Comparison of ENCODE assay signal across 26 cellular contexts in genomic region chr16:998615-999014, GRCh38. TPM values are rescaled to one million over a fixed set of nuclear protein-coding genes. Genes with fewer than 3 reads are reported as not detected.
DNase-seq lines count a peak whose midpoint lies in the region; ATAC-seq and TF ChIP-seq lines count a peak whose summit lies in the region.
"Had no signal": no experiment of that assay in that cellular context is flagged by ENCODE, and none has a peak within 500 bp of the region (broad histone marks: within the 10 kb centered on the region; RNA-seq: fewer than 3 reads in every experiment).

No MANE protein-coding gene starts in this region.

- intact Hi-C loops in activated CD4-positive, alpha-beta memory T cell treated with anti-CD3 and anti-CD28 coated beads for 36 hours (cut with micrococcal nuclease), result no loop called here
- intact Hi-C loops in CD8-positive, alpha-beta T cell (cut with DNase I, micrococcal nuclease), result no loop called here

- peak overlapping the region; percentile 13 for H3K27ac Mint-ChIP-seq in activated CD4-positive, alpha-beta memory T cell treated with anti-CD3 and anti-CD28 coated beads for 36 hours
- H3K27ac Mint-ChIP-seq in activated CD4-positive, alpha-beta memory T cell treated with anti-CD3 and anti-CD28 coated beads, Interleukin-2, amount 10 ng/mL, durations not matched to agents 7 days and 5 days, result no peak overlapping the region
- peak overlapping the region; percentile 66 for H3K27ac Mint-ChIP-seq in CD8-positive, alpha-beta T cell
- no peak overlapping the region for H3K27ac Mint-ChIP-seq in activated T-helper 17 cell treated with anti-CD3 and anti-CD28 coated beads, Interleukin-2, amount 50 U/mL, for 72 hours
- H3K27ac Mint-ChIP-seq in stimulated activated effector memory CD8-positive, alpha-beta T cell treated with anti-CD3 and anti-CD28 coated beads, Interleukin-12 subunit alpha, Interleukin-12 subunit beta, amount 100 ng/mL, for 72 hours, result peak overlapping the region; percentile 89

- H3K4me1 ChIP-seq in CD8-positive, alpha-beta T cell (ENCODE audit: insufficient read depth, low read length), result peaks cover 57% of the 10 kb centered on the region

- DNase-seq in activated CD4-positive, alpha-beta memory T cell treated with anti-CD3 and anti-CD28 coated beads for 36 hours, result no peak
- DNase-seq in activated CD4-positive, alpha-beta memory T cell treated with anti-CD3 and anti-CD28 coated beads, Interleukin-2, amount 10 ng/mL, durations not matched to agents 7 days and 5 days, result no peak
- DNase-seq in CD8-positive, alpha-beta T cell, result no peak
- no peak for DNase-seq in stimulated activated effector memory CD8-positive, alpha-beta T cell treated with anti-CD3 and anti-CD28 coated beads, Interleukin-12 subunit alpha, Interleukin-12 subunit beta, amount 100 ng/mL, for 72 hours (ENCODE audit: low spot score in 2 of 2)
- DNase-seq in effector CD4-positive, alpha-beta T cell, result no peak
- DNase-seq in NCI-H2107 (lab: John Stamatoyannopoulos, UW), result no peak
- DNase-seq: 8988T, Caco-2, DMS 273 treated with DMSO at 0.1 percent for 48 hours, DMS79 treated with DMSO at 0.1 percent for 48 hours, H7, IMR-90, NCI-H1092 treated with DMSO at 0.1 percent for 48 hours, NCI-H1436 treated with DMSO at 0.1 percent for 48 hours, NCI-H1930, NCI-H226, NCI-H510A treated with DMSO at 0.1 percent for 48 hours, NCI-H748 treated with DMSO at 0.1 percent for 48 hours, PC-9, SHP77 treated with DMSO at 0.1 percent for 48 hours had no signal

- H3K4me1 Mint-ChIP-seq in activated CD4-positive, alpha-beta memory T cell treated with anti-CD3 and anti-CD28 coated beads for 36 hours (ENCODE audit: low read depth), result peaks cover 63% of the 10 kb centered on the region
- H3K4me1 Mint-ChIP-seq in activated CD4-positive, alpha-beta memory T cell treated with anti-CD3 and anti-CD28 coated beads, Interleukin-2, amount 10 ng/mL, durations not matched to agents 7 days and 5 days, result peaks cover 35% of the 10 kb centered on the region
- peaks cover 36% of the 10 kb centered on the region for H3K4me1 Mint-ChIP-seq in CD8-positive, alpha-beta T cell (ENCODE audit: low read depth)
- H3K4me1 Mint-ChIP-seq in activated T-helper 17 cell treated with anti-CD3 and anti-CD28 coated beads, Interleukin-2, amount 50 U/mL, for 72 hours, result peaks cover 14% of the 10 kb centered on the region
- peaks cover 55% of the 10 kb centered on the region for H3K4me1 Mint-ChIP-seq in stimulated activated effector memory CD8-positive, alpha-beta T cell treated with anti-CD3 and anti-CD28 coated beads, Interleukin-12 subunit alpha, Interleukin-12 subunit beta, amount 100 ng/mL, for 72 hours

- no peak overlapping the region for H3K4me3 Mint-ChIP-seq in activated CD4-positive, alpha-beta memory T cell treated with anti-CD3 and anti-CD28 coated beads for 36 hours
- no peak overlapping the region for H3K4me3 Mint-ChIP-seq in activated CD4-positive, alpha-beta memory T cell treated with anti-CD3 and anti-CD28 coated beads, Interleukin-2, amount 10 ng/mL, durations not matched to agents 7 days and 5 days
- H3K4me3 Mint-ChIP-seq in CD8-positive, alpha-beta T cell, result peak overlapping the region; percentile 82
- peak overlapping the region; percentile 56 for H3K4me3 Mint-ChIP-seq in activated T-helper 17 cell treated with anti-CD3 and anti-CD28 coated beads, Interleukin-2, amount 50 U/mL, for 72 hours
- no peak overlapping the region for H3K4me3 Mint-ChIP-seq in stimulated activated effector memory CD8-positive, alpha-beta T cell treated with anti-CD3 and anti-CD28 coated beads, Interleukin-12 subunit alpha, Interleukin-12 subunit beta, amount 100 ng/mL, for 72 hours

- H3K36me3 Mint-ChIP-seq in activated CD4-positive, alpha-beta memory T cell treated with anti-CD3 and anti-CD28 coated beads for 36 hours, result no peaks in the 10 kb centered on the region
- no peaks in the 10 kb centered on the region for H3K36me3 Mint-ChIP-seq in activated CD4-positive, alpha-beta memory T cell treated with anti-CD3 and anti-CD28 coated beads, Interleukin-2, amount 10 ng/mL, durations not matched to agents 7 days and 5 days (ENCODE audit: low read depth)
- H3K36me3 Mint-ChIP-seq in CD8-positive, alpha-beta T cell, result peaks cover 4% of the 10 kb centered on the region
- H3K36me3 Mint-ChIP-seq in activated T-helper 17 cell treated with anti-CD3 and anti-CD28 coated beads, Interleukin-2, amount 50 U/mL, for 72 hours (ENCODE audit: low read depth), result no peaks in the 10 kb centered on the region
- no peaks in the 10 kb centered on the region for H3K36me3 Mint-ChIP-seq in stimulated activated effector memory CD8-positive, alpha-beta T cell treated with anti-CD3 and anti-CD28 coated beads, Interleukin-12 subunit alpha, Interleukin-12 subunit beta, amount 100 ng/mL, for 72 hours

- POLR2A ChIA-PET in activated CD4-positive, alpha-beta memory T cell treated with anti-CD3 and anti-CD28 coated beads for 36 hours (lab: Charles Lee), result interaction anchor here (1.6 to 1.8 kb wide), 2 partner anchors 17 to 34 kb away, joined by 5 to 7 read pairs; partner anchors contain the start of gene SOX8
- POLR2A ChIA-PET in activated CD4-positive, alpha-beta memory T cell treated with anti-CD3 and anti-CD28 coated beads, Interleukin-2, amount 10 ng/mL, durations not matched to agents 7 days and 5 days (lab: Charles Lee), result interaction anchor here (1.4 to 2.0 kb wide), 3 partner anchors 17 to 34 kb away, joined by 5 to 8 read pairs (median 6); partner anchors contain the start of gene SOX8
- POLR2A ChIA-PET in CD8-positive, alpha-beta T cell (lab: Charles Lee), result interaction anchor here (0.8 to 10.3 kb wide), 3 partner anchors 17 to 303 kb away, joined by 4 to 77 read pairs (median 5); partner anchors contain the start of genes LMF1 and SOX8

- H3K27me3 ChIP-seq in CD8-positive, alpha-beta T cell (ENCODE audit: insufficient read depth, low read length), result no peaks in the 10 kb centered on the region

- H3K9me3 Mint-ChIP-seq in activated CD4-positive, alpha-beta memory T cell treated with anti-CD3 and anti-CD28 coated beads for 36 hours, result peaks cover 2% of the 10 kb centered on the region
- no peaks in the 10 kb centered on the region for H3K9me3 Mint-ChIP-seq in activated CD4-positive, alpha-beta memory T cell treated with anti-CD3 and anti-CD28 coated beads, Interleukin-2, amount 10 ng/mL, durations not matched to agents 7 days and 5 days
- H3K9me3 Mint-ChIP-seq in CD8-positive, alpha-beta T cell, result no peaks in the 10 kb centered on the region
- no peaks in the 10 kb centered on the region for H3K9me3 Mint-ChIP-seq in activated T-helper 17 cell treated with anti-CD3 and anti-CD28 coated beads, Interleukin-2, amount 50 U/mL, for 72 hours
- H3K9me3 Mint-ChIP-seq in stimulated activated effector memory CD8-positive, alpha-beta T cell treated with anti-CD3 and anti-CD28 coated beads, Interleukin-12 subunit alpha, Interleukin-12 subunit beta, amount 100 ng/mL, for 72 hours, result no peaks in the 10 kb centered on the region

- peaks cover 10% of the 10 kb centered on the region for H3K9me3 ChIP-seq in CD8-positive, alpha-beta T cell (ENCODE audit: low read length)
- H3K9me3 ChIP-seq: Caco-2 had no signal

- no peak overlapping the region for H3K27ac ChIP-seq in CD8-positive, alpha-beta T cell (ENCODE audit: low read depth, low read length)
- H3K27ac ChIP-seq: C4-2B, KMS-11, PC-9, SK-N-MC had no signal

- H3K4me3 ChIP-seq in CD8-positive, alpha-beta T cell (ENCODE audit: low read depth, low read length), result no peak overlapping the region
- H3K4me3 ChIP-seq: SK-N-MC had no signal

- H3K36me3 ChIP-seq in CD8-positive, alpha-beta T cell (ENCODE audit: insufficient read depth, low read length), result no peaks in the 10 kb centered on the region

- no peaks in the 10 kb centered on the region for H3K27me3 Mint-ChIP-seq in activated CD4-positive, alpha-beta memory T cell treated with anti-CD3 and anti-CD28 coated beads for 36 hours
- H3K27me3 Mint-ChIP-seq in activated CD4-positive, alpha-beta memory T cell treated with anti-CD3 and anti-CD28 coated beads, Interleukin-2, amount 10 ng/mL, durations not matched to agents 7 days and 5 days, result peaks cover 42% of the 10 kb centered on the region
- H3K27me3 Mint-ChIP-seq in CD8-positive, alpha-beta T cell (ENCODE audit: low read depth), result no peaks in the 10 kb centered on the region
- no peaks in the 10 kb centered on the region for H3K27me3 Mint-ChIP-seq in activated T-helper 17 cell treated with anti-CD3 and anti-CD28 coated beads, Interleukin-2, amount 50 U/mL, for 72 hours

- ATAC-seq in CD8-positive, alpha-beta T cell, result no peak
- no peak for ATAC-seq in activated T-helper 17 cell treated with anti-CD3 and anti-CD28 coated beads, Interleukin-2, amount 50 U/mL, for 72 hours (replicated peaks)
- ATAC-seq in stimulated activated effector memory CD8-positive, alpha-beta T cell treated with anti-CD3 and anti-CD28 coated beads, Interleukin-12 subunit alpha, Interleukin-12 subunit beta, amount 100 ng/mL, for 72 hours, result no peak
- no peak for ATAC-seq in GM19397 (IDR thresholded peaks at IDR 0.05; ENCODE audit: unreplicated experiment)

- CTCF ChIA-PET in activated CD4-positive, alpha-beta memory T cell treated with anti-CD3 and anti-CD28 coated beads for 36 hours (lab: Charles Lee), result interaction anchor here (0.8 to 1.6 kb wide), 2 partner anchors 58 to 214 kb away, joined by 3 read pairs; no protein-coding TSS in a partner anchor
- CTCF ChIA-PET in activated CD4-positive, alpha-beta memory T cell treated with anti-CD3 and anti-CD28 coated beads, Interleukin-2, amount 10 ng/mL, durations not matched to agents 7 days and 5 days (lab: Charles Lee), result no interaction called here
- CTCF ChIA-PET in CD8-positive, alpha-beta T cell (lab: Charles Lee), result interaction anchor here (0.8 to 2.3 kb wide), 4 partner anchors 16 to 108 kb away, joined by 3 to 6 read pairs (median 4); partner anchors contain the start of gene SOX8

- TF ChIP-seq CTCF in CD8-positive, alpha-beta T cell (IDR thresholded peaks at IDR 0.05), result no peak

RNA-seq across cellular contexts. Expression of gene SOX8, which starts 17.0 kb away (rescaled TPM):
- total RNA-seq in activated CD4-positive, alpha-beta memory T cell treated with anti-CD3 and anti-CD28 coated beads for 36 hours, result 1 to 10 TPM; 2.0 to 2.6 TPM
- total RNA-seq in activated CD4-positive, alpha-beta memory T cell treated with anti-CD3 and anti-CD28 coated beads, Interleukin-2, amount 10 ng/mL, durations not matched to agents 7 days and 5 days, result under 1 TPM; 0.10 to 0.13 TPM
- 1 to 10 TPM; 1.1 to 1.4 TPM for total RNA-seq in CD8-positive, alpha-beta T cell
- total RNA-seq in activated T-helper 17 cell treated with anti-CD3 and anti-CD28 coated beads, Interleukin-2, amount 50 U/mL, for 72 hours, result 1 to 10 TPM in 1 of 2 donors, under 1 TPM in 1; 0.35 to 3.8 TPM
- total RNA-seq: HT1080, PC-9 had no signal

RNA-seq across cellular contexts. Expression of gene LMF1, which starts 27.8 kb away (rescaled TPM):
- 10 to 100 TPM; 14.4 to 15.4 TPM for total RNA-seq in activated CD4-positive, alpha-beta memory T cell treated with anti-CD3 and anti-CD28 coated beads for 36 hours
- total RNA-seq in activated CD4-positive, alpha-beta memory T cell treated with anti-CD3 and anti-CD28 coated beads, Interleukin-2, amount 10 ng/mL, durations not matched to agents 7 days and 5 days, result 10 to 100 TPM; 21.3 to 22.6 TPM
- total RNA-seq in CD8-positive, alpha-beta T cell, result 10 to 100 TPM; 18.2 to 20.1 TPM
- total RNA-seq in activated T-helper 17 cell treated with anti-CD3 and anti-CD28 coated beads, Interleukin-2, amount 50 U/mL, for 72 hours, result 10 to 100 TPM; 12.3 to 17.8 TPM
- total RNA-seq: HT1080 had no signal

Comparison
In these comparisons a context has a peak if more than half of its experiments do, and no peak if none do; other contexts are left out.
1. H3K27ac Mint-ChIP-seq: peak in activated CD4-positive, alpha-beta memory T cell treated with anti-CD3 and anti-CD28 coated beads for 36 hours (single experiment), CD8-positive, alpha-beta T cell (single experiment) and stimulated activated effector memory CD8-positive, alpha-beta T cell treated with anti-CD3 and anti-CD28 coated beads, Interleukin-12 subunit alpha, Interleukin-12 subunit beta, amount 100 ng/mL, for 72 hours (single experiment); none in activated CD4-positive, alpha-beta memory T cell treated with anti-CD3 and anti-CD28 coated beads, Interleukin-2, amount 10 ng/mL, durations not matched to agents 7 days and 5 days (single experiment) and activated T-helper 17 cell treated with anti-CD3 and anti-CD28 coated beads, Interleukin-2, amount 50 U/mL, for 72 hours (single experiment).
2. H3K4me3 Mint-ChIP-seq: peak in CD8-positive, alpha-beta T cell (single experiment) and activated T-helper 17 cell treated with anti-CD3 and anti-CD28 coated beads, Interleukin-2, amount 50 U/mL, for 72 hours (single experiment); none in activated CD4-positive, alpha-beta memory T cell treated with anti-CD3 and anti-CD28 coated beads for 36 hours (single experiment), activated CD4-positive, alpha-beta memory T cell treated with anti-CD3 and anti-CD28 coated beads, Interleukin-2, amount 10 ng/mL, durations not matched to agents 7 days and 5 days (single experiment) and stimulated activated effector memory CD8-positive, alpha-beta T cell treated with anti-CD3 and anti-CD28 coated beads, Interleukin-12 subunit alpha, Interleukin-12 subunit beta, amount 100 ng/mL, for 72 hours (single experiment).